Comparison of ENCODE assay signal across 1 cellular context in the genomic region with DNA sequence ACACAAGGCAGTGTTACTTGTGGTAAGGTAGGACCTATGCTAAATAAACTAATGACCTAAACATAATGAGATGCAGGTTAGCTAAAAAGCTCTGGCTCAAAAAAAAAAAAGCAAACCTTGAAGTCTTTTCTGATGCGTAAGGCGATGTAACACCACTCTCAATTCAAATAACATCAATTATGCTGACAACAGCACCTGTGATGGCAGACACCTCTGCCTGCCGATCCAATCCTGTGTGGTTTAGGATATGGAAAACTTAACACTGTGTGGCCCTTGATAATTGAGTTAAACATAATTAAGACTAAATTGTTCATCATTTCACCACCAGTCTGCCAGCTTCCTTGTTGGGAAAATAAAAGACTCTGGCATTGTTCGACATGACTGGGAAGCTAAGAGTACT.
TF ChIP-seq lines count a peak whose summit lies in the region.

No MANE protein-coding gene starts in this region.

TF ChIP-seq in H1, 55 proteins besides CTCF, POLR2A, EP300 and RAD21:
- no peak for TF ChIP-seq RNF2 (IDR thresholded peaks at IDR 0.05; ENCODE audit: borderline replicate concordance, low read depth, low read length, missing control alignments, poor library complexity, severe bottlenecking)
- no peak for TF ChIP-seq JUND (IDR thresholded peaks at IDR 0.05; ENCODE audit: low read length)
- TF ChIP-seq EZH2 (IDR thresholded peaks at IDR 0.05; ENCODE audit: low read depth, low read length, severe bottlenecking), result no peak
- no peak for TF ChIP-seq ASH2L (IDR thresholded peaks at IDR 0.05; ENCODE audit: low read length)
- TF ChIP-seq MAFK (IDR thresholded peaks at IDR 0.05; ENCODE audit: low read depth, low read length), result no peak
- no peak for TF ChIP-seq GTF2F1 (IDR thresholded peaks at IDR 0.05; ENCODE audit: borderline replicate concordance, low read depth, low read length)
- TF ChIP-seq, protein P1, sequence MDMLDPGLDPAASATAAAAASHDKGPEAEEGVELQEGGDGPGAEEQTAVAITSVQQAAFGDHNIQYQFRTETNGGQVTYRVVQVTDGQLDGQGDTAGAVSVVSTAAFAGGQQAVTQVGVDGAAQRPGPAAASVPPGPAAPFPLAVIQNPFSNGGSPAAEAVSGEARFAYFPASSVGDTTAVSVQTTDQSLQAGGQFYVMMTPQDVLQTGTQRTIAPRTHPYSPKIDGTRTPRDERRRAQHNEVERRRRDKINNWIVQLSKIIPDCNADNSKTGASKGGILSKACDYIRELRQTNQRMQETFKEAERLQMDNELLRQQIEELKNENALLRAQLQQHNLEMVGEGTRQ (IDR thresholded peaks at IDR 0.05; ENCODE audit: low read length), result no peak
- no peak for TF ChIP-seq ZNF274 (IDR thresholded peaks at IDR 0.05; ENCODE audit: borderline replicate concordance, extremely low read depth, low read length)
- TF ChIP-seq, protein P2, sequence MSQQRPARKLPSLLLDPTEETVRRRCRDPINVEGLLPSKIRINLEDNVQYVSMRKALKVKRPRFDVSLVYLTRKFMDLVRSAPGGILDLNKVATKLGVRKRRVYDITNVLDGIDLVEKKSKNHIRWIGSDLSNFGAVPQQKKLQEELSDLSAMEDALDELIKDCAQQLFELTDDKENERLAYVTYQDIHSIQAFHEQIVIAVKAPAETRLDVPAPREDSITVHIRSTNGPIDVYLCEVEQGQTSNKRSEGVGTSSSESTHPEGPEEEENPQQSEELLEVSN (IDR thresholded peaks at IDR 0.05), result no peak
- no peak for TF ChIP-seq SP2 (IDR thresholded peaks at IDR 0.05; ENCODE audit: low read length)
- TF ChIP-seq TAF7 (optimal IDR thresholded peaks at IDR 0.05; ENCODE audit: borderline replicate concordance, low read depth, low read length), result no peak
- no peak for TF ChIP-seq CHD7 (IDR thresholded peaks at IDR 0.05; ENCODE audit: insufficient replicate concordance, low read length)
- no peak for TF ChIP-seq EGR1 (IDR thresholded peaks at IDR 0.05; ENCODE audit: borderline replicate concordance, low read depth, low read length)
- TF ChIP-seq SIN3A (conservative IDR thresholded peaks at IDR 0.05 in 1 of 2, IDR thresholded peaks at IDR 0.05 in 1 of 2; ENCODE audit: low read depth in 1 of 2, low read length in 2 of 2), result no peak
- TF ChIP-seq CEBPB (IDR thresholded peaks at IDR 0.05; ENCODE audit: low read depth, low read length), result no peak
- TF ChIP-seq YY1 (IDR thresholded peaks at IDR 0.05; ENCODE audit: low read depth, low read length), result no peak
- no peak for TF ChIP-seq KDM1A (IDR thresholded peaks at IDR 0.05; ENCODE audit: borderline replicate concordance, low read length)
- no peak for TF ChIP-seq RXRA (IDR thresholded peaks at IDR 0.05; ENCODE audit: insufficient read depth, low read depth, low read length)
- no peak for TF ChIP-seq HDAC6 (IDR thresholded peaks at IDR 0.05; ENCODE audit: low read depth, low read length)
- no peak for TF ChIP-seq TCF12 (IDR thresholded peaks at IDR 0.05; ENCODE audit: low read depth, low read length)
TF ChIP-seq in H1: peak in this region for 0.
